In genomic region chr19:54523403-54523802, GRCh38 we compare ENCODE assay signal across 11 cellular contexts. TPM values are rescaled to one million over a fixed set of nuclear protein-coding genes. Genes with fewer than 3 reads are reported as not detected.
A peak's percentile ranks its signal among the peaks of the same experiment; 100 is the strongest.
DNase-seq lines count a peak whose midpoint lies in the region; ATAC-seq lines count a peak whose summit lies in the region.
"Had no signal": no experiment of that assay in that cellular context is flagged by ENCODE, and none has a peak within 500 bp of the region (broad histone marks: within the 10 kb centered on the region; RNA-seq: fewer than 3 reads in every experiment).

No MANE protein-coding gene starts in this region.

- H3K9me3 ChIP-seq in MG63: no peaks in the 10 kb centered on the region; the same call in 1 of the 2 replicates

- DNase-seq in ELR (ENCODE audit: low read depth) (peak; percentile 77), MG63 (peak; percentile 91), medulla oblongata (ENCODE audit: extremely low spot score) (no peak), cortex of kidney (lab: John Stamatoyannopoulos, UW) (no peak), activated gamma-delta T cell treated with Interleukin-2 at 50 U/mL for 16 hours (no peak)
- peak; percentile 48 for DNase-seq in activated T-helper 2 cell treated with anti-CD3 and anti-CD28 coated beads, Interferon-gamma antibody, Interleukin-2, Interleukin-4, amounts not matched to agents 10 μg/mL and 5 μg/mL and 100 μg/mL, durations not matched to agents 14 hours and 24 hours and 36 hours (ENCODE audit: low spot score)
- peak; percentile 36 to 51 for DNase-seq in stimulated activated CD4-positive, alpha-beta T cell treated with anti-CD3 and anti-CD28 coated beads, Interleukin-15, amount 100 ng/mL, for 48 hours (ENCODE audit: low read depth in 2 of 2)
- DNase-seq: DMS153, left cardiac atrium, trophoblast cell had no signal

- no peak overlapping the region for H3K4me3 ChIP-seq in MG63

- peaks cover 10% of the 10 kb centered on the region for H3K9me3 Mint-ChIP-seq in activated T-helper 2 cell treated with anti-CD3 and anti-CD28 coated beads, Interferon-gamma antibody, Interleukin-2, Interleukin-4, amounts not matched to agents 10 μg/mL and 5 μg/mL and 100 μg/mL, durations not matched to agents 14 hours and 24 hours and 36 hours

- no peaks in the 10 kb centered on the region for H3K36me3 ChIP-seq in MG63

- H3K4me3 Mint-ChIP-seq in activated T-helper 2 cell treated with anti-CD3 and anti-CD28 coated beads, Interferon-gamma antibody, Interleukin-2, Interleukin-4, amounts not matched to agents 10 μg/mL and 5 μg/mL and 100 μg/mL, durations not matched to agents 14 hours and 24 hours and 36 hours (ENCODE audit: low read depth): peak overlapping the region; percentile 43

- H3K4me1 Mint-ChIP-seq in activated T-helper 2 cell treated with anti-CD3 and anti-CD28 coated beads, Interferon-gamma antibody, Interleukin-2, Interleukin-4, amounts not matched to agents 10 μg/mL and 5 μg/mL and 100 μg/mL, durations not matched to agents 14 hours and 24 hours and 36 hours (ENCODE audit: low read depth): peaks cover 59% of the 10 kb centered on the region

- peak overlapping the region; percentile 83 for H3K27ac Mint-ChIP-seq in activated T-helper 2 cell treated with anti-CD3 and anti-CD28 coated beads, Interferon-gamma antibody, Interleukin-2, Interleukin-4, amounts not matched to agents 10 μg/mL and 5 μg/mL and 100 μg/mL, durations not matched to agents 14 hours and 24 hours and 36 hours

- H3K27me3 ChIP-seq in MG63: peaks cover 2% of the 10 kb centered on the region; the same call in 1 of the 2 replicates

- peaks cover 6% of the 10 kb centered on the region for H3K36me3 Mint-ChIP-seq in activated T-helper 2 cell treated with anti-CD3 and anti-CD28 coated beads, Interferon-gamma antibody, Interleukin-2, Interleukin-4, amounts not matched to agents 10 μg/mL and 5 μg/mL and 100 μg/mL, durations not matched to agents 14 hours and 24 hours and 36 hours (ENCODE audit: low read depth)

- no peaks in the 10 kb centered on the region for H3K27me3 Mint-ChIP-seq in activated T-helper 2 cell treated with anti-CD3 and anti-CD28 coated beads, Interferon-gamma antibody, Interleukin-2, Interleukin-4, amounts not matched to agents 10 μg/mL and 5 μg/mL and 100 μg/mL, durations not matched to agents 14 hours and 24 hours and 36 hours (ENCODE audit: low read depth)

- intact Hi-C loops in activated T-helper 2 cell treated with anti-CD3 and anti-CD28 coated beads, Interferon-gamma antibody, Interleukin-2, Interleukin-4, amounts not matched to agents 10 μg/mL and 5 μg/mL and 100 μg/mL, durations not matched to agents 14 hours and 24 hours and 36 hours (cut with micrococcal nuclease): loop anchor here (1.0 to 5.0 kb wide), 2 partner anchors 9 to 41 kb away; no protein-coding TSS in a partner anchor

- ATAC-seq in HG03460 (IDR thresholded peaks at IDR 0.05; ENCODE audit: unreplicated experiment): no peak
- ATAC-seq: left cardiac atrium had no signal

RNA-seq across cellular contexts. Expression of gene LAIR2, which starts 20.8 kb away (rescaled TPM):
- total RNA-seq in MG63 (2014; rRNA removed; shearing (Covaris generic); ENCODE audit: low replicate concordance): not detected in 2 replicates
- 76.8 and 77.7 TPM in 2 replicates for total RNA-seq in activated T-helper 2 cell treated with anti-CD3 and anti-CD28 coated beads, Interferon-gamma antibody, Interleukin-2, Interleukin-4, amounts not matched to agents 10 μg/mL and 5 μg/mL and 100 μg/mL, durations not matched to agents 14 hours and 24 hours and 36 hours

RNA-seq across cellular contexts. Expression of gene LILRA2, which starts 50.2 kb away (rescaled TPM):
- not detected in 2 replicates for total RNA-seq in MG63 (2014; rRNA removed; shearing (Covaris generic); ENCODE audit: low replicate concordance)
- total RNA-seq in activated T-helper 2 cell treated with anti-CD3 and anti-CD28 coated beads, Interferon-gamma antibody, Interleukin-2, Interleukin-4, amounts not matched to agents 10 μg/mL and 5 μg/mL and 100 μg/mL, durations not matched to agents 14 hours and 24 hours and 36 hours: not detected in 2 replicates

RNA-seq across cellular contexts. Expression of gene CDC42EP5, which starts 50.3 kb away (rescaled TPM):
- 4.1 and 10.1 TPM in 2 replicates for total RNA-seq in MG63 (2014; rRNA removed; shearing (Covaris generic); ENCODE audit: low replicate concordance)
- 1.0 TPM in 1 of 2 replicates, not detected in the other for total RNA-seq in activated T-helper 2 cell treated with anti-CD3 and anti-CD28 coated beads, Interferon-gamma antibody, Interleukin-2, Interleukin-4, amounts not matched to agents 10 μg/mL and 5 μg/mL and 100 μg/mL, durations not matched to agents 14 hours and 24 hours and 36 hours

RNA-seq across cellular contexts. Expression of gene LENG9, which starts 59.8 kb away (rescaled TPM):
- total RNA-seq in MG63 (2014; rRNA removed; shearing (Covaris generic); ENCODE audit: low replicate concordance): 8.6 and 12.4 TPM in 2 replicates
- 7.5 and 8.1 TPM in 2 replicates for total RNA-seq in activated T-helper 2 cell treated with anti-CD3 and anti-CD28 coated beads, Interferon-gamma antibody, Interleukin-2, Interleukin-4, amounts not matched to agents 10 μg/mL and 5 μg/mL and 100 μg/mL, durations not matched to agents 14 hours and 24 hours and 36 hours

Comparison
In these comparisons a context has a peak if more than half of its experiments do, and no peak if none do; other contexts are left out.
1. DNase-seq: peak in ELR (single experiment), MG63 (single experiment), activated T-helper 2 cell treated with anti-CD3 and anti-CD28 coated beads, Interferon-gamma antibody, Interleukin-2, Interleukin-4, amounts not matched to agents 10 μg/mL and 5 μg/mL and 100 μg/mL, durations not matched to agents 14 hours and 24 hours and 36 hours (single experiment) and stimulated activated CD4-positive, alpha-beta T cell treated with anti-CD3 and anti-CD28 coated beads, Interleukin-15, amount 100 ng/mL, for 48 hours (2 of 2); none in medulla oblongata (single experiment), cortex of kidney (single experiment) and activated gamma-delta T cell treated with Interleukin-2 at 50 U/mL for 16 hours (single experiment).
2. RNA of gene LAIR2, which starts 20.8 kb away (total RNA-seq): 76.8 to 77.7 TPM in activated T-helper 2 cell treated with anti-CD3 and anti-CD28 coated beads, Interferon-gamma antibody, Interleukin-2, Interleukin-4, amounts not matched to agents 10 μg/mL and 5 μg/mL and 100 μg/mL, durations not matched to agents 14 hours and 24 hours and 36 hours; not detected in MG63; every median in the first group is over 10 times any median in the second.